ENCODE assay signal across 1 cellular context in the genomic region with DNA sequence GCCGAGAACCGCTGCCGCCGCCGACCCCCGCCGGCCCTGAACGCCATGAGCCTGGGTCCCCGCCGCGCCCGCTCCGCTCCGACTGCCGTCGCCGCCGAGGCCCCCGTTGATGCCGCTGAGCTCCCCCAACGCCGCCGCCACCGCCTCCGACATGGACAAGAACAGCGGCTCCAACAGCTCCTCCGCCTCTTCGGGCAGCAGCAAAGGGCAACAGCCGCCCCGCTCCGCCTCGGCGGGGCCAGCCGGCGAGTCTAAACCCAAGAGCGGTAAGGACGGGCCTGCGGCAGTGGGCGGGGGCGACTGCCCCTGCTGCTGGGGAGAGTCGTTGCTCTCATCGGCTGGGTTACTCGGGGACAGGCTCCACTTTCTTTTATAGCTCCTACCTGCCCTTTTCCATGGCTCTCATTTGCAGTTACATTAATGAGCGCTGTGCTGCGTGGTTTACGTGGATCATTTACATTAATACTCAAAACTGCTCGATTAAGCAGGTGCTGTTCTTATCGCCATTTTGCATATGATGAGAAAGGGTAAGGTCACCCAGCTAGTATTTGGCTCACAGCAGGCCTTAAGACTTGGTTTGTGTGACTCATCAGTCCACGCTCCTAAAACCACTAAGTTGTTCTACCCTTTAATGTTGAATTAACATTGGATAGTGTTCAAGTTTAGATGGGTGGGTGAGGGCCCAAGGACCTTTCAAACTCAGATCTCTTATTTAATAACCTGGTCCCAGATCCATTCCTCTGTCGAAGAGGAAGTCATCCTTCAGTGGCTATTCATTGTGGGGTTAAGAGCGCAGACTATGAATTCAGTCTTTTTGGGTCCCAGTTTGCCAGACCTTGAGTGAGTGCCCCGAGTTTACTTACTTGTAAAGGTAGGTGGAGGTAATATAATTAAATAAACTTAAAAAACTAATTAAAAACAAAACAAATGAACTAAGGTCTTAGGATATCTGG.
TF ChIP-seq lines count a peak whose summit lies in the region.

No MANE protein-coding gene starts in this region.

TF ChIP-seq in HepG2, 621 proteins besides CTCF, POLR2A, EP300 and RAD21 (continued from another document and continues in another):
- TF ChIP-seq SAP130 (CRISPR knock-in tag; IDR thresholded peaks at IDR 0.05; ENCODE audit: low read depth): peak; percentile 24
- peak; percentile 92 for TF ChIP-seq AGO2 (optimal IDR thresholded peaks at IDR 0.05; ENCODE audit: low read depth, low read length)
- TF ChIP-seq ZKSCAN8 (CRISPR knock-in tag; IDR thresholded peaks at IDR 0.05; ENCODE audit: borderline replicate concordance): no peak
- no peak for TF ChIP-seq ISL2 (CRISPR knock-in tag; IDR thresholded peaks at IDR 0.05)
- 0 out of 2 replicates have a peak, but pooled peaks have one; percentile 15 for TF ChIP-seq FOXA3 (CRISPR knock-in tag; IDR thresholded peaks at IDR 0.05)
- no peak for TF ChIP-seq ZNF709 (CRISPR knock-in tag; IDR thresholded peaks at IDR 0.05)
- no peak for TF ChIP-seq ZBTB40 (IDR thresholded peaks at IDR 0.05)
- peak; percentile 31; the same call in 1 of the 2 replicates for TF ChIP-seq ZBTB40 (CRISPR knock-in tag; IDR thresholded peaks at IDR 0.05)
- no peak for TF ChIP-seq NONO (IDR thresholded peaks at IDR 0.05)
- 0 out of 2 replicates have a peak, but pooled peaks have one; percentile 36 for TF ChIP-seq NONO (CRISPR knock-in tag; conservative IDR thresholded peaks at IDR 0.05)
- TF ChIP-seq TCF12 (IDR thresholded peaks at IDR 0.05): no peak
- 0 out of 2 replicates have a peak, but pooled peaks have one; percentile 48 for TF ChIP-seq TCF12 (CRISPR knock-in tag; IDR thresholded peaks at IDR 0.05)
- peak; percentile 20; the same call in 1 of the 2 replicates for TF ChIP-seq ETV5 (CRISPR knock-in tag; IDR thresholded peaks at IDR 0.05; ENCODE audit: borderline replicate concordance)
- no peak for TF ChIP-seq TEAD3 (CRISPR knock-in tag; optimal IDR thresholded peaks at IDR 0.05; ENCODE audit: borderline replicate concordance)
- TF ChIP-seq AHR (CRISPR knock-in tag; IDR thresholded peaks at IDR 0.05): no peak
- no peak; the same call in 1 of the 2 replicates for TF ChIP-seq ZFP90 (CRISPR knock-in tag; IDR thresholded peaks at IDR 0.05; ENCODE audit: borderline replicate concordance)
- no peak; the same call in 1 of the 2 replicates for TF ChIP-seq YEATS4 (CRISPR knock-in tag; IDR thresholded peaks at IDR 0.05; ENCODE audit: borderline replicate concordance)
- no peak for TF ChIP-seq ZNF484 (CRISPR knock-in tag; IDR thresholded peaks at IDR 0.05; ENCODE audit: borderline replicate concordance, low read depth)
- TF ChIP-seq AGO1 (IDR thresholded peaks at IDR 0.05; ENCODE audit: low read depth, low read length, poor library complexity, severe bottlenecking): no peak
- TF ChIP-seq, protein P1, sequence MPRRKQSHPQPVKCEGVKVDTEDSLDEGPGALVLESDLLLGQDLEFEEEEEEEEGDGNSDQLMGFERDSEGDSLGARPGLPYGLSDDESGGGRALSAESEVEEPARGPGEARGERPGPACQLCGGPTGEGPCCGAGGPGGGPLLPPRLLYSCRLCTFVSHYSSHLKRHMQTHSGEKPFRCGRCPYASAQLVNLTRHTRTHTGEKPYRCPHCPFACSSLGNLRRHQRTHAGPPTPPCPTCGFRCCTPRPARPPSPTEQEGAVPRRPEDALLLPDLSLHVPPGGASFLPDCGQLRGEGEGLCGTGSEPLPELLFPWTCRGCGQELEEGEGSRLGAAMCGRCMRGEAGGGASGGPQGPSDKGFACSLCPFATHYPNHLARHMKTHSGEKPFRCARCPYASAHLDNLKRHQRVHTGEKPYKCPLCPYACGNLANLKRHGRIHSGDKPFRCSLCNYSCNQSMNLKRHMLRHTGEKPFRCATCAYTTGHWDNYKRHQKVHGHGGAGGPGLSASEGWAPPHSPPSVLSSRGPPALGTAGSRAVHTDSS (CRISPR knock-in tag; conservative IDR thresholded peaks at IDR 0.05): no peak
- no peak for TF ChIP-seq SALL2 (CRISPR knock-in tag; IDR thresholded peaks at IDR 0.05)
- TF ChIP-seq ZNF138 (CRISPR knock-in tag; IDR thresholded peaks at IDR 0.05; ENCODE audit: low read depth): no peak
- 0 out of 2 replicates have a peak, but pooled peaks have one; percentile 16 for TF ChIP-seq ZSCAN25 (CRISPR knock-in tag; IDR thresholded peaks at IDR 0.05)
- no peak for TF ChIP-seq NR0B2 (CRISPR knock-in tag; IDR thresholded peaks at IDR 0.05)
- no peak for TF ChIP-seq STAT6 (CRISPR knock-in tag; IDR thresholded peaks at IDR 0.05; ENCODE audit: borderline replicate concordance)
- no peak for TF ChIP-seq ZNF704 (CRISPR knock-in tag; IDR thresholded peaks at IDR 0.05; ENCODE audit: borderline replicate concordance)
- no peak for TF ChIP-seq HOXA9 (CRISPR knock-in tag; IDR thresholded peaks at IDR 0.05; ENCODE audit: borderline replicate concordance)
- TF ChIP-seq ZNF30 (CRISPR knock-in tag; IDR thresholded peaks at IDR 0.05): no peak
- no peak for TF ChIP-seq ZNF124 (CRISPR knock-in tag; IDR thresholded peaks at IDR 0.05)
- no peak for TF ChIP-seq FOXC1 (CRISPR knock-in tag; IDR thresholded peaks at IDR 0.05; ENCODE audit: borderline replicate concordance)
- TF ChIP-seq BCL3 (CRISPR knock-in tag; IDR thresholded peaks at IDR 0.05): peak; percentile 74; the same call in 1 of the 2 replicates
- TF ChIP-seq BRCA1 (CRISPR knock-in tag; IDR thresholded peaks at IDR 0.05): no peak
- TF ChIP-seq ZNF629 (CRISPR knock-in tag; conservative IDR thresholded peaks at IDR 0.05): no peak
- TF ChIP-seq SCMH1 (CRISPR knock-in tag; IDR thresholded peaks at IDR 0.05; ENCODE audit: borderline replicate concordance): no peak
- 0 out of 2 replicates have a peak, but pooled peaks have one; percentile 18 for TF ChIP-seq BRD4 (CRISPR knock-in tag; IDR thresholded peaks at IDR 0.05)
- no peak for TF ChIP-seq ZNF800 (CRISPR knock-in tag; IDR thresholded peaks at IDR 0.05)
